8 cellular contexts compared by ENCODE assay signal in the genomic region with DNA sequence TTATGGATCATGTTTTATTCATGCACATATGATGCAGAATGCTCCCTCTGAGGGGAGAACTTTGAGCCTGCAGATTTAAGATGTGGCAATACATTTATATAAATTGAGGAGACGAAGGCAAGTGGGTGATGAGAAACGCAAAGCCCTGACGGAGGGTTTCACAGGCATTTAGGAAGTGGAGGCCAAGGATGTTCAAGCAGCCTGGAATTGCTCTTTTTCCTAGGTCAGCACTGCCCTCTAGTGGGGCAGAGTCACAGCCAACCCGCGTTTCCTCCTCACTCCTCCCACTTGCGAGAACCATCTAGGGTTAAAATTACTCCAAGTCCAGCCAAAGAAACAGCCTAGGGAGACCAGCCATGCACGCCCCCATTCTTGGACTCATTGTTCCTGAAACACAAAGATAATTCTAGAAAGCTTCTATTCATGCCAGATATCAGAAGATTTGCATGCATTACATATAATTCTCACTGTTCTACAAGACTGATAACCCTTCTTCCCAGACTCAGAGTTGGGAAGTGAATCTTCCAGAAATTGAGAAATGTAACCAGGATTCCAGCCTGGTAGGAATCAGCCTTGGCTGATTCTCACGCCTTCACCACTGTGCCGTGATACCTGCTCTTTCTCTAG.
DNase-seq lines count a peak whose midpoint lies in the region; ATAC-seq and TF ChIP-seq lines count a peak whose summit lies in the region.

No MANE protein-coding gene starts in this region.

- H3K36me3 Mint-ChIP-seq in activated T-cell treated with anti-CD3 and anti-CD28 coated beads, Interleukin-2, amount 50 U/mL, for 24 hours (ENCODE audit: low read depth) = no peaks in the 10 kb centered on the region

- H3K4me1 Mint-ChIP-seq in activated T-cell treated with anti-CD3 and anti-CD28 coated beads, Interleukin-2, amount 50 U/mL, for 24 hours (ENCODE audit: low read depth) = peaks cover under 1% of the 10 kb centered on the region

- H3K4me1 ChIP-seq in neutrophil (ENCODE audit: control insufficient read depth in 1 of 2, insufficient read depth in 1 of 2, low read depth in 1 of 2, low read length in 1 of 2) (peaks cover 9 to 12% of the 10 kb centered on the region in 2 experiments), vagina (peaks cover 18% of the 10 kb centered on the region)

- H3K27me3 Mint-ChIP-seq in activated T-cell treated with anti-CD3 and anti-CD28 coated beads, Interleukin-2, amount 50 U/mL, for 24 hours = no peaks in the 10 kb centered on the region

- H3K27ac Mint-ChIP-seq in activated T-cell treated with anti-CD3 and anti-CD28 coated beads, Interleukin-2, amount 50 U/mL, for 24 hours = no peak overlapping the region

- TF ChIP-seq POLR2A in vagina (IDR thresholded peaks at IDR 0.05) = no peak

- peak; percentile 66 for ATAC-seq in HG03342 (IDR thresholded peaks at IDR 0.05; ENCODE audit: unreplicated experiment)

- peak; percentile 90 for TF ChIP-seq CTCF in fibroblast of the aortic adventitia (IDR thresholded peaks at IDR 0.05; ENCODE audit: insufficient read depth, low read length)
- peak; percentile 44 for TF ChIP-seq CTCF in neutrophil (IDR thresholded peaks at IDR 0.05)
- TF ChIP-seq CTCF in vagina (IDR thresholded peaks at IDR 0.05) = peak; percentile 17 to 81 (median 75)

- H3K27ac ChIP-seq in neutrophil (no peak overlapping the region), vagina (no peak overlapping the region)

- intact Hi-C loops in vagina (cut with DNase I) = no loop called here

- DNase-seq in NCI-H2029 treated with DMSO at 0.1 percent for 48 hours (lab: John Stamatoyannopoulos, UW) (peak; percentile 37), NCI-H2029 (lab: John Stamatoyannopoulos, UW) (no peak), NOMO-1 (lab: John Stamatoyannopoulos, UW; ENCODE audit: unreplicated experiment in 2 of 2) (peak; percentile 11 to 54), fibroblast of the aortic adventitia (ENCODE audit: low read depth) (peak; percentile 85), vagina (ENCODE audit: extremely low spot score in 2 of 2) (no peak)
- peak; percentile 70 for DNase-seq in activated T-cell treated with anti-CD3 and anti-CD28 coated beads, Interleukin-2, amount 50 U/mL, for 24 hours

- H3K36me3 ChIP-seq in neutrophil (peaks cover 7% of the 10 kb centered on the region), vagina (no peaks in the 10 kb centered on the region)

- H3K4me3 ChIP-seq in fibroblast of the aortic adventitia (ENCODE audit: low read depth, low read length) (no peak overlapping the region), neutrophil (ENCODE audit: low read depth in 1 of 2, low read length in 1 of 2) (no peak overlapping the region), vagina (no peak overlapping the region)

- H3K27me3 ChIP-seq in neutrophil (no peaks in the 10 kb centered on the region), vagina (no peaks in the 10 kb centered on the region)

- no peaks in the 10 kb centered on the region for H3K9me3 Mint-ChIP-seq in activated T-cell treated with anti-CD3 and anti-CD28 coated beads, Interleukin-2, amount 50 U/mL, for 24 hours

- no peaks in the 10 kb centered on the region for H3K9me3 ChIP-seq in neutrophil
- H3K9me3 ChIP-seq in vagina = no peaks in the 10 kb centered on the region

- no peak overlapping the region for H3K4me3 Mint-ChIP-seq in activated T-cell treated with anti-CD3 and anti-CD28 coated beads, Interleukin-2, amount 50 U/mL, for 24 hours

Comparison
In these comparisons a context has a peak if more than half of its experiments do, and no peak if none do; other contexts are left out.
1. DNase-seq: peak in NCI-H2029 treated with DMSO at 0.1 percent for 48 hours (single experiment), NOMO-1 (2 of 2), activated T-cell treated with anti-CD3 and anti-CD28 coated beads, Interleukin-2, amount 50 U/mL, for 24 hours (single experiment) and fibroblast of the aortic adventitia (single experiment); none in NCI-H2029 (single experiment) and vagina (0 of 2).
2. Peak in every context shown above with its lines, with median percentiles within 50 percentile points of each other: CTCF ChIP-seq.